ENCODE assay signal across 16 cellular contexts in the genomic region with DNA sequence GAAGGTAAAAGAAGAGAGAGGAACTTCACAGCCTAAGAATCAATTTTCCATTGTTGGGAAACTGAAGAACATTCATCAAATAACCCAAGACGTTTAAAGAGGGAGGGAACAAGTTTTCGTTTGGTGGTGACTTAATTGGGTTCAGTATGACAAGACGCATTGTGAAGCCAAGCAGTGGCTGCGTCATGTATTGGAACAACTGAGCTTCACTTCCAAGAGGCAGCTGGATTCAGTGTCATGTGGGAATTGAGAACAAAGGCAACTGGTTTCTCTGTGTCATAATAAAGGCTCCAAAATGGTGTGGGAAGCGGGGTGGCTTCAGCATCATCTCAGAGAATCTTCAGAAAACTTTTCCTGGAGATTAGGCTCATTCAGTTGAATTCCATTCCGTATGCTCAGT. TPM values are rescaled to one million over a fixed set of nuclear protein-coding genes. Genes with fewer than 3 reads are reported as not detected.
DNase-seq lines count a peak whose midpoint lies in the region; ATAC-seq and TF ChIP-seq lines count a peak whose summit lies in the region.
"Had no signal": no experiment of that assay in that cellular context is flagged by ENCODE, and none has a peak within 500 bp of the region (broad histone marks: within the 10 kb centered on the region; RNA-seq: fewer than 3 reads in every experiment).

No MANE protein-coding gene starts in this region.

- ATAC-seq in Right ventricle myocardium inferior (peak; percentile 78), HG03378 (IDR thresholded peaks at IDR 0.05; ENCODE audit: unreplicated experiment) (no peak), GM18907 (IDR thresholded peaks at IDR 0.05; ENCODE audit: unreplicated experiment) (no peak)
- ATAC-seq: left lobe of liver had no signal

- no peak overlapping the region for H3K9ac ChIP-seq in fibroblast of lung (ENCODE audit: insufficient read depth, low read length)
- H3K9ac ChIP-seq: KMS-11 had no signal

- 31 to 38% methylated on average over 6 of the region's 6 CpGs for WGBS in tibial nerve, 2 donors

- no peak overlapping the region for H2AFZ ChIP-seq in fibroblast of lung (ENCODE audit: low read length)

- H3K4me3 ChIP-seq in fibroblast of lung (replicated peaks in 1 of 4; ENCODE audit: control extremely low read depth in 1 of 4, insufficient read depth in 1 of 4, low read depth in 3 of 4, low read length in 4 of 4) (no peak overlapping the region), tibial nerve (no peak overlapping the region)
- H3K4me3 ChIP-seq: Peyer's patch, stomach had no signal

- H3K4me2 ChIP-seq in fibroblast of lung (ENCODE audit: extremely low read depth, insufficient read depth, low read length), result no peak overlapping the region
- H3K4me2 ChIP-seq: KMS-11 had no signal

- no peak for TF ChIP-seq POLR2A in tibial nerve (IDR thresholded peaks at IDR 0.05)

- TF ChIP-seq CTCF in fibroblast of lung (conservative IDR thresholded peaks at IDR 0.05 in 1 of 2, IDR thresholded peaks at IDR 0.05 in 1 of 2; ENCODE audit: low read depth in 1 of 2, low read length in 2 of 2) (no peak), tibial nerve (IDR thresholded peaks at IDR 0.05) (no peak)

- DNase-seq in Right ventricle myocardium inferior (ENCODE audit: missing footprints), result no peak
- DNase-seq in cardiac septum (ENCODE audit: low spot score), result no peak
- peak; percentile 14 to 81 for DNase-seq in fibroblast of lung (ENCODE audit: low read depth in 2 of 2)
- peak; percentile 84 for DNase-seq in midbrain (lab: John Stamatoyannopoulos, UW)
- peak; percentile 37 to 51 for DNase-seq in tibial nerve (ENCODE audit: low spot score in 2 of 2)
- DNase-seq in D341Med (ENCODE audit: low spot score), result no peak
- DNase-seq: brain microvascular endothelial cell, Caco-2, NCI-H1694, Peyer's patch, small intestine, stomach had no signal

- no peaks in the 10 kb centered on the region for H3K79me2 ChIP-seq in fibroblast of lung (ENCODE audit: control insufficient read depth, insufficient read depth, low read length)

- H4K20me1 ChIP-seq in fibroblast of lung (ENCODE audit: control insufficient read depth, extremely low read depth, insufficient read depth, low read length), result no peaks in the 10 kb centered on the region

- no peaks in the 10 kb centered on the region for H3K27me3 ChIP-seq in fibroblast of lung (ENCODE audit: control insufficient read depth, insufficient read depth, low read length)
- no peaks in the 10 kb centered on the region for H3K27me3 ChIP-seq in tibial nerve
- H3K27me3 ChIP-seq: brain microvascular endothelial cell, Peyer's patch, stomach had no signal

- intact Hi-C loops in Right ventricle myocardium inferior (cut with DNase I), result no loop called here
- intact Hi-C loops in cardiac septum (cut with DNase I), result no loop called here

- H3K9me3 ChIP-seq in fibroblast of lung (ENCODE audit: control insufficient read depth, insufficient read depth, low read depth, low read length) (no peaks in the 10 kb centered on the region), tibial nerve (no peaks in the 10 kb centered on the region)
- H3K9me3 ChIP-seq: Caco-2, Peyer's patch, stomach had no signal

- no peaks in the 10 kb centered on the region for H3K4me1 ChIP-seq in fibroblast of lung (ENCODE audit: control insufficient read depth, extremely low read depth, insufficient read depth, low read length)
- H3K4me1 ChIP-seq in tibial nerve, result no peaks in the 10 kb centered on the region
- H3K4me1 ChIP-seq: Caco-2, Peyer's patch, stomach had no signal

- TF ChIP-seq EP300 in tibial nerve (IDR thresholded peaks at IDR 0.05), result peak in 1 of 2 donors; percentile 79

- H3K27ac ChIP-seq in fibroblast of lung (ENCODE audit: insufficient read depth, low read length) (no peak overlapping the region), tibial nerve (peak overlapping the region; percentile 0 to 85 (median 54))
- H3K27ac ChIP-seq: brain microvascular endothelial cell, KMS-11, Peyer's patch, stomach had no signal

- H3K36me3 ChIP-seq in fibroblast of lung (ENCODE audit: control insufficient read depth, insufficient read depth, low read length) (no peaks in the 10 kb centered on the region), tibial nerve (no peaks in the 10 kb centered on the region)
- H3K36me3 ChIP-seq: brain microvascular endothelial cell, Peyer's patch, stomach had no signal

RNA-seq across cellular contexts. Expression of a gene that starts 29.8 kb away (rescaled TPM):
- total RNA-seq in Right ventricle myocardium inferior (20.2 TPM), cardiac septum (24.7 TPM), fibroblast of lung (12.8 and 17.5 TPM in 2 replicates), tibial nerve (10 to 100 TPM; 19.7 to 26.2 (median 22.9) TPM)
- 13.0 and 13.6 TPM in 2 replicates for polyA plus RNA-seq in fibroblast of lung
- 3.3 and 4.1 TPM in 2 replicates for polyA plus RNA-seq in fibroblast of lung (2012)
- 22.9 and 28.4 TPM in 2 replicates for polyA minus RNA-seq in fibroblast of lung (ENCODE audit: low replicate concordance)

Comparison
In these comparisons a context has a peak if more than half of its experiments do, and no peak if none do; other contexts are left out.
1. DNase-seq: peak in fibroblast of lung (2 of 2), midbrain (single experiment) and tibial nerve (2 of 2); none in Right ventricle myocardium inferior (single experiment), cardiac septum (single experiment) and D341Med (single experiment).